ENCODE assay signal across 6 cellular contexts in genomic region chr1:44738985-44739360, GRCh38. TPM values are rescaled to one million over a fixed set of nuclear protein-coding genes. Genes with fewer than 3 reads are reported as not detected.
DNase-seq lines count a peak whose midpoint lies in the region; TF ChIP-seq lines count a peak whose summit lies in the region.
"Not testable (repeated sequence)": the region's sequence is repeated elsewhere in the genome, so short reads cannot be mapped to it uniquely, and the experiment has no call there.

No MANE protein-coding gene starts in this region.

- peak overlapping the region; percentile 89 for H3K4me3 Mint-ChIP-seq in T-helper 1 cell treated with Interleukin-12 subunit alpha and Interleukin-12 subunit beta and Interleukin-4 antibody, amounts not matched to agents 30 μg/mL and 1 μg/mL, for 36 hours
- H3K4me3 Mint-ChIP-seq in MCF 10A (ENCODE audit: unreplicated experiment) (peak overlapping the region; percentile 90), neural progenitor cell (peak overlapping the region; percentile 97), type B pancreatic cell (peak overlapping the region; percentile 92)

- not testable (repeated sequence) for H3K4me1 ChIP-seq in right atrium auricular region, neural progenitor cell

- not testable (repeated sequence) for BruUV-seq in MCF 10A (replicated peaks; lab: Mats Ljungman, UMichigan)

- TF ChIP-seq CTCF in MCF 10A (IDR thresholded peaks at IDR 0.05; ENCODE audit: unreplicated experiment); right atrium auricular region (IDR thresholded peaks at IDR 0.05); neural progenitor cell (IDR thresholded peaks at IDR 0.05); type B pancreatic cell (conservative IDR thresholded peaks at IDR 0.05): not testable (repeated sequence)

- H3K27me3 Mint-ChIP-seq in T-helper 1 cell treated with Interleukin-12 subunit alpha and Interleukin-12 subunit beta and Interleukin-4 antibody, amounts not matched to agents 30 μg/mL and 1 μg/mL, for 36 hours (ENCODE audit: low read depth); MCF 10A (ENCODE audit: insufficient read depth, unreplicated experiment); type B pancreatic cell: not testable (repeated sequence)
- H3K27me3 Mint-ChIP-seq in neural progenitor cell (ENCODE audit: insufficient read depth, low read depth): peaks cover 16% of the 10 kb centered on the region

- not testable (repeated sequence) for H3K9me3 Mint-ChIP-seq in T-helper 1 cell treated with Interleukin-12 subunit alpha and Interleukin-12 subunit beta and Interleukin-4 antibody, amounts not matched to agents 30 μg/mL and 1 μg/mL, for 36 hours; MCF 10A (ENCODE audit: unreplicated experiment); neural progenitor cell; type B pancreatic cell

- H3K4me1 Mint-ChIP-seq in T-helper 1 cell treated with Interleukin-12 subunit alpha and Interleukin-12 subunit beta and Interleukin-4 antibody, amounts not matched to agents 30 μg/mL and 1 μg/mL, for 36 hours (ENCODE audit: low read depth): peaks cover 22% of the 10 kb centered on the region
- not testable (repeated sequence) for H3K4me1 Mint-ChIP-seq in MCF 10A (ENCODE audit: insufficient read depth, unreplicated experiment)
- H3K4me1 Mint-ChIP-seq in neural progenitor cell: peaks cover 28% of the 10 kb centered on the region
- peaks cover 16% of the 10 kb centered on the region for H3K4me1 Mint-ChIP-seq in type B pancreatic cell (ENCODE audit: unreplicated experiment)

- H3K27ac ChIP-seq in right atrium auricular region: peak overlapping the region; percentile 87 to 88
- not testable (repeated sequence) for H3K27ac ChIP-seq in neural progenitor cell

- H2AFZ ChIP-seq in neural progenitor cell (replicated peaks): peak overlapping the region; percentile 12

- H3K36me3 ChIP-seq in H7 (replicated peaks; ENCODE audit: control insufficient read depth, insufficient read depth, low read length): peaks cover 10% of the 10 kb centered on the region
- H3K36me3 ChIP-seq in right atrium auricular region, neural progenitor cell: not testable (repeated sequence)

- H3K79me2 ChIP-seq in neural progenitor cell (ENCODE audit: low read depth): peaks cover 41% of the 10 kb centered on the region

- H3K4me2 ChIP-seq in neural progenitor cell: peak overlapping the region; percentile 93

- H3K4me3 ChIP-seq in H7 (ENCODE audit: insufficient read depth, low read depth, low read length): peak overlapping the region; percentile 85
- peak overlapping the region; percentile 49 to 58 for H3K4me3 ChIP-seq in right atrium auricular region
- H3K4me3 ChIP-seq in neural progenitor cell: peak overlapping the region; percentile 78

- not testable (repeated sequence) for H4K20me1 ChIP-seq in neural progenitor cell (ENCODE audit: low read depth)

- H3K27me3 ChIP-seq in H7 (ENCODE audit: control insufficient read depth, insufficient read depth, low read length); right atrium auricular region; neural progenitor cell: not testable (repeated sequence)

- DNase-seq in H7; MCF 10A (ENCODE audit: unreplicated experiment); right atrium auricular region (ENCODE audit: low spot score); neural progenitor cell (ENCODE audit: low spot score); type B pancreatic cell (ENCODE audit: extremely low spot score, unreplicated experiment): not testable (repeated sequence)

- H3F3A ChIP-seq in neural progenitor cell (ENCODE audit: low read depth): not testable (repeated sequence)

- H3K9ac ChIP-seq in neural progenitor cell: not testable (repeated sequence)

- POLR2A ChIA-PET in MCF 10A (lab: Yijun Ruan, JAX): interaction anchor here (0.7 to 9.2 kb wide), 7 partner anchors 8 to 246 kb away, joined by 3 to 53 read pairs (median 5); partner anchors contain the start of genes PLK3, RNU5D-1 and RPS8

- peak overlapping the region; percentile 83 for H3K27ac Mint-ChIP-seq in T-helper 1 cell treated with Interleukin-12 subunit alpha and Interleukin-12 subunit beta and Interleukin-4 antibody, amounts not matched to agents 30 μg/mL and 1 μg/mL, for 36 hours
- H3K27ac Mint-ChIP-seq in MCF 10A (ENCODE audit: low read depth, unreplicated experiment): peak overlapping the region; percentile 93
- H3K27ac Mint-ChIP-seq in neural progenitor cell: peak overlapping the region; percentile 97
- H3K27ac Mint-ChIP-seq in type B pancreatic cell: peak overlapping the region; percentile 89

- intact Hi-C loops in MCF 10A (cut with micrococcal nuclease): loop anchor here (2.0 kb wide), 1 partner anchor 36 kb away; the partner anchor contains the start of gene RPS8

- CTCF ChIA-PET in MCF 10A (lab: Yijun Ruan, JAX): interaction anchor here (0.6 kb wide), 1 partner anchor 185 kb away, joined by 3 read pairs; no protein-coding TSS in a partner anchor

- H3K36me3 Mint-ChIP-seq in T-helper 1 cell treated with Interleukin-12 subunit alpha and Interleukin-12 subunit beta and Interleukin-4 antibody, amounts not matched to agents 30 μg/mL and 1 μg/mL, for 36 hours (ENCODE audit: low read depth): peaks cover 13% of the 10 kb centered on the region
- H3K36me3 Mint-ChIP-seq in MCF 10A (ENCODE audit: insufficient read depth, unreplicated experiment): peaks cover 15% of the 10 kb centered on the region
- H3K36me3 Mint-ChIP-seq in neural progenitor cell, type B pancreatic cell: not testable (repeated sequence)

- not testable (repeated sequence) for H3K9me3 ChIP-seq in right atrium auricular region; neural progenitor cell (ENCODE audit: low read depth)

RNA-seq across cellular contexts. Expression of gene KIF2C, which starts 0.7 kb away (rescaled TPM):
- total RNA-seq in H7 (2014; rRNA removed; shearing (Covaris generic)): 164 and 209 TPM in 2 replicates
- total RNA-seq in MCF 10A (2022) (20.8 and 25.1 TPM in 2 replicates), right atrium auricular region (1 to 10 TPM in 1 of 2 donors, under 1 TPM in 1; 0.67 to 1.3 TPM), neural progenitor cell (ENCODE audit: low replicate concordance) (130 and 133 TPM in 2 replicates), type B pancreatic cell (ENCODE audit: low replicate concordance) (17.4 and 56.5 TPM in 2 replicates)

RNA-seq across cellular contexts. Expression of gene RNU5D-1, which starts 8.0 kb away (rescaled TPM):
- not detected in 2 replicates for total RNA-seq in H7 (2014; rRNA removed; shearing (Covaris generic))
- total RNA-seq in MCF 10A (2022) (not detected in 2 replicates), right atrium auricular region (not detected), neural progenitor cell (ENCODE audit: low replicate concordance) (not detected in 2 replicates), type B pancreatic cell (ENCODE audit: low replicate concordance) (not detected in 2 replicates)

RNA-seq across cellular contexts. Expression of gene RPS8, which starts 36.4 kb away (rescaled TPM):
- 3,197 and 3,561 TPM in 2 replicates for total RNA-seq in H7 (2014; rRNA removed; shearing (Covaris generic))
- total RNA-seq in MCF 10A (2022) (2,454 and 2,713 TPM in 2 replicates), right atrium auricular region (1,000 to 10,000 TPM; 1,080 to 1,461 TPM), neural progenitor cell (ENCODE audit: low replicate concordance) (3,812 and 4,281 TPM in 2 replicates), type B pancreatic cell (ENCODE audit: low replicate concordance) (2,494 and 2,620 TPM in 2 replicates)

RNA-seq across cellular contexts. Expression of gene BEST4, which starts 49.0 kb away (rescaled TPM):
- 0.80 and 1.4 TPM in 2 replicates for total RNA-seq in H7 (2014; rRNA removed; shearing (Covaris generic))
- 0.35 and 0.49 TPM in 2 replicates for total RNA-seq in MCF 10A (2022)
- not detected for total RNA-seq in right atrium auricular region
- 0.65 and 0.84 TPM in 2 replicates for total RNA-seq in neural progenitor cell (ENCODE audit: low replicate concordance)
- 0.48 and 0.99 TPM in 2 replicates for total RNA-seq in type B pancreatic cell (ENCODE audit: low replicate concordance)
